ENCODE assay signal across 7 cellular contexts in genomic region chr1:42044346-42044745, GRCh38.
"Had no signal": no experiment of that assay in that cellular context is flagged by ENCODE, and none has a peak within 500 bp of the region (broad histone marks: within the 10 kb centered on the region; RNA-seq: fewer than 3 reads in every experiment).

No MANE protein-coding gene starts in this region.

- DNase-seq: GM23248, GOT3, H9, HCEC 1CT, HFFc6, KG1 had no signal

- H3K4me3 ChIP-seq: GM23248 had no signal

- H3K27ac ChIP-seq: GM23248 had no signal

- H2AFZ ChIP-seq: GM23248 had no signal

- FAIRE-seq: HTR-8/SVneo had no signal

- H3K9ac ChIP-seq: GM23248 had no signal
